10 cellular contexts compared by ENCODE assay signal in genomic region chr11:19988598-19988997, GRCh38.
DNase-seq lines count a peak whose midpoint lies in the region; ATAC-seq and TF ChIP-seq lines count a peak whose summit lies in the region.
"Had no signal": no experiment of that assay in that cellular context is flagged by ENCODE, and none has a peak within 500 bp of the region (broad histone marks: within the 10 kb centered on the region; RNA-seq: fewer than 3 reads in every experiment).

No MANE protein-coding gene starts in this region.

- no peaks in the 10 kb centered on the region for H3K79me2 ChIP-seq in OCI-LY7 (ENCODE audit: insufficient read depth, low read depth, low read length)

- peak; percentile 61 for DNase-seq in AG09319 (ENCODE audit: extremely low read depth, low read depth)
- peak; percentile 40 for DNase-seq in WTC11 (ENCODE audit: low spot score)
- DNase-seq in head of caudate nucleus, result peak in 28 of 42 donors; percentile 1 to 69 (median 36)
- DNase-seq in omental fat pad (ENCODE audit: low spot score), result no peak
- no peak for DNase-seq in activated naive CD4-positive, alpha-beta T cell treated with anti-CD3 and anti-CD28 coated beads for 36 hours
- DNase-seq in stomach, result no peak
- DNase-seq in activated gamma-delta T cell treated with Interleukin-2 at 50 U/mL for 16 hours, result no peak
- DNase-seq in OCI-LY7 (ENCODE audit: low spot score), result no peak
- DNase-seq: CD4-positive, CD25-positive, alpha-beta regulatory T cell; NCI-H526 had no signal

- H3K9me3 Mint-ChIP-seq in WTC11, result peaks cover 10% of the 10 kb centered on the region
- peaks cover 7% of the 10 kb centered on the region for H3K9me3 Mint-ChIP-seq in activated naive CD4-positive, alpha-beta T cell treated with anti-CD3 and anti-CD28 coated beads for 36 hours
- H3K9me3 Mint-ChIP-seq: CD4-positive, CD25-positive, alpha-beta regulatory T cell had no signal

- H3K4me1 Mint-ChIP-seq in WTC11, result peaks cover 35% of the 10 kb centered on the region
- no peaks in the 10 kb centered on the region for H3K4me1 Mint-ChIP-seq in activated naive CD4-positive, alpha-beta T cell treated with anti-CD3 and anti-CD28 coated beads for 36 hours (ENCODE audit: low read depth)
- H3K4me1 Mint-ChIP-seq: CD4-positive, CD25-positive, alpha-beta regulatory T cell had no signal

- TF ChIP-seq EP300 in stomach (IDR thresholded peaks at IDR 0.05), result no peak

- no peak for TF ChIP-seq POLR2A in stomach (IDR thresholded peaks at IDR 0.05)

- 29 to 65% (median 39%) methylated on average over 2 of the region's 2 CpGs for WGBS in stomach, 5 donors

- H3K27ac Mint-ChIP-seq in WTC11, result peak overlapping the region; percentile 91
- H3K27ac Mint-ChIP-seq in activated naive CD4-positive, alpha-beta T cell treated with anti-CD3 and anti-CD28 coated beads for 36 hours, result no peak overlapping the region
- H3K27ac Mint-ChIP-seq: CD4-positive, CD25-positive, alpha-beta regulatory T cell had no signal

- H3K36me3 ChIP-seq in stomach (peaks cover 0 to 32% (median 22%) of the 10 kb centered on the region in 4 donors), OCI-LY7 (ENCODE audit: insufficient read depth, low read length) (no peaks in the 10 kb centered on the region)

- no peaks in the 10 kb centered on the region for H3K27me3 ChIP-seq in stomach

- H3K27me3 Mint-ChIP-seq in WTC11 (ENCODE audit: low read depth), result no peaks in the 10 kb centered on the region
- peaks cover 7% of the 10 kb centered on the region for H3K27me3 Mint-ChIP-seq in activated naive CD4-positive, alpha-beta T cell treated with anti-CD3 and anti-CD28 coated beads for 36 hours (ENCODE audit: low read depth)
- H3K27me3 Mint-ChIP-seq: CD4-positive, CD25-positive, alpha-beta regulatory T cell had no signal

- peaks cover 16% of the 10 kb centered on the region for H3K36me3 Mint-ChIP-seq in WTC11
- H3K36me3 Mint-ChIP-seq in activated naive CD4-positive, alpha-beta T cell treated with anti-CD3 and anti-CD28 coated beads for 36 hours (ENCODE audit: low read depth), result no peaks in the 10 kb centered on the region
- H3K36me3 Mint-ChIP-seq: CD4-positive, CD25-positive, alpha-beta regulatory T cell had no signal

- BruUV-seq in OCI-LY7 (replicated peaks; lab: Mats Ljungman, UMichigan), result no TSS peak

- CTCF ChIA-PET in WTC11 (lab: Charles Lee) (interaction anchor here (1.6 to 2.0 kb wide), 2 partner anchors 35 to 140 kb away, joined by 6 to 7 read pairs; no protein-coding TSS in a partner anchor), OCI-LY7 (lab: Charles Lee; ENCODE audit: unreplicated experiment) (no interaction called here)
- CTCF ChIA-PET in activated naive CD4-positive, alpha-beta T cell treated with anti-CD3 and anti-CD28 coated beads for 36 hours (lab: Charles Lee), result no interaction called here

- H3K4me1 ChIP-seq in stomach, result peaks cover 0 to 22% (median 14%) of the 10 kb centered on the region in 4 donors
- no peaks in the 10 kb centered on the region for H3K4me1 ChIP-seq in OCI-LY7 (ENCODE audit: insufficient read depth, low read length, poor library complexity, severe bottlenecking)

- H3K9me3 ChIP-seq in stomach, result no peaks in the 10 kb centered on the region
- no peaks in the 10 kb centered on the region for H3K9me3 ChIP-seq in OCI-LY7 (ENCODE audit: low read length)

- no peak for TF ChIP-seq CTCF in AG09319 (IDR thresholded peaks at IDR 0.05; ENCODE audit: low read depth, low read length)
- TF ChIP-seq CTCF in WTC11 (IDR thresholded peaks at IDR 0.05), result no peak
- TF ChIP-seq CTCF in omental fat pad (IDR thresholded peaks at IDR 0.05), result no peak
- TF ChIP-seq CTCF in stomach (IDR thresholded peaks at IDR 0.05), result no peak
- TF ChIP-seq CTCF in OCI-LY7 (conservative IDR thresholded peaks at IDR 0.05; ENCODE audit: low read length), result no peak

- peak overlapping the region in 2 of 5 donors; percentile 62 to 64 for H3K27ac ChIP-seq in stomach
- H3K27ac ChIP-seq in OCI-LY7 (ENCODE audit: low read depth, low read length, poor library complexity, severe bottlenecking), result no peak overlapping the region

- H3K9me2 ChIP-seq in OCI-LY7 (ENCODE audit: insufficient read depth, low read length), result no peaks in the 10 kb centered on the region

- POLR2A ChIA-PET in WTC11 (lab: Charles Lee) (no interaction called here), OCI-LY7 (lab: Charles Lee) (no interaction called here)

- H3K4me3 Mint-ChIP-seq in WTC11, result no peak overlapping the region
- H3K4me3 Mint-ChIP-seq in activated naive CD4-positive, alpha-beta T cell treated with anti-CD3 and anti-CD28 coated beads for 36 hours, result no peak overlapping the region
- H3K4me3 Mint-ChIP-seq: CD4-positive, CD25-positive, alpha-beta regulatory T cell had no signal

- no peak overlapping the region for H3K4me3 ChIP-seq in stomach
- no peak overlapping the region for H3K4me3 ChIP-seq in OCI-LY7 (ENCODE audit: low read depth, low read length, poor library complexity, severe bottlenecking)

- ATAC-seq in WTC11 (peak; percentile 98), omental fat pad (ENCODE audit: low FRiP score) (peak; percentile 78)

- no peak overlapping the region for H3K4me2 ChIP-seq in OCI-LY7 (ENCODE audit: low read length)

- H4K20me1 ChIP-seq in OCI-LY7 (ENCODE audit: insufficient read depth, low read length), result no peaks in the 10 kb centered on the region

- intact Hi-C loops in head of caudate nucleus (cut with DNase I) (no loop called here), stomach (cut with DNase I; ENCODE audit: low total_unique reads) (no loop called here), OCI-LY7 (cut with micrococcal nuclease; ENCODE audit: unreplicated experiment) (no loop called here)
- intact Hi-C loops in activated naive CD4-positive, alpha-beta T cell treated with anti-CD3 and anti-CD28 coated beads for 36 hours (cut with micrococcal nuclease), result loop anchor here (10.0 kb wide), 1 partner anchor 56 kb away; no protein-coding TSS in a partner anchor

- no peak overlapping the region for H2AFZ ChIP-seq in OCI-LY7 (ENCODE audit: low read length)

TF ChIP-seq in WTC11, 78 proteins besides CTCF, POLR2A, EP300 and RAD21:
- TF ChIP-seq KAT7 (CRISPR knock-in tag; IDR thresholded peaks at IDR 0.05; ENCODE audit: borderline replicate concordance), result no peak
- TF ChIP-seq AR (CRISPR knock-in tag; IDR thresholded peaks at IDR 0.05), result no peak
- 0 out of 2 replicates have a peak, but pooled peaks have one; percentile 20 for TF ChIP-seq ZNF423 (CRISPR knock-in tag; IDR thresholded peaks at IDR 0.05)
TF ChIP-seq in WTC11: peak in this region for 1.

Comparison
In these comparisons a context has a peak if more than half of its experiments do, and no peak if none do; other contexts are left out.
1. DNase-seq: peak in AG09319 (single experiment), WTC11 (single experiment) and head of caudate nucleus (28 of 42); none in omental fat pad (single experiment), activated naive CD4-positive, alpha-beta T cell treated with anti-CD3 and anti-CD28 coated beads for 36 hours (single experiment), stomach (single experiment), activated gamma-delta T cell treated with Interleukin-2 at 50 U/mL for 16 hours (single experiment) and OCI-LY7 (single experiment).